ENCODE assay signal across 8 cellular contexts in genomic region chr16:1543085-1543896, GRCh38. TPM values are rescaled to one million over a fixed set of nuclear protein-coding genes. Genes with fewer than 3 reads are reported as not detected.
DNase-seq lines count a peak whose midpoint lies in the region; ATAC-seq and TF ChIP-seq lines count a peak whose summit lies in the region.

No MANE protein-coding gene starts in this region.

- H3K79me1 ChIP-seq in H9 (ENCODE audit: insufficient read depth, low read depth, low read length, poor library complexity, severe bottlenecking): no peaks in the 10 kb centered on the region

- peaks cover 2 to 3% of the 10 kb centered on the region in 2 experiments; a peak in 2 of 4 replicates for H3K4me1 Mint-ChIP-seq in H9
- H3K4me1 Mint-ChIP-seq in T-helper 2 cell treated with Interferon-gamma antibody and Interleukin-4, amounts not matched to agents 5 μg/mL and 100 μg/mL, for 36 hours (ENCODE audit: low read depth): peaks cover 33% of the 10 kb centered on the region

- H3K18ac ChIP-seq in H9 (ENCODE audit: insufficient read length, low read depth, low read length): no peak overlapping the region

- H3K9ac ChIP-seq in H9 (ENCODE audit: extremely low read depth, insufficient read length, low read length): no peak overlapping the region

- H3K4me2 ChIP-seq in H9 (ENCODE audit: insufficient read depth, insufficient read length, low read length): no peak overlapping the region

- H4K91ac ChIP-seq in H9 (ENCODE audit: insufficient read length, low read depth, low read length): no peak overlapping the region

- no peak for DNase-seq in AG04450 (ENCODE audit: low read depth, low spot score)
- peak; percentile 51 for DNase-seq in H9
- peak; percentile 76 for DNase-seq in T-helper 2 cell treated with Interferon-gamma antibody and Interleukin-4, amounts not matched to agents 5 μg/mL and 100 μg/mL, for 36 hours (ENCODE audit: low spot score)
- peak; percentile 91 to 93 for DNase-seq in cardiac fibroblast (ENCODE audit: low read depth in 2 of 2)
- peak; percentile 39 to 54 for DNase-seq in left colon
- DNase-seq in stimulated activated CD8-positive, alpha-beta memory T cell treated with anti-CD3 and anti-CD28 coated beads, Interleukin-12 subunit alpha, Interleukin-12 subunit beta, amount 100 ng/mL, for 4 hours (ENCODE audit: low read depth): peak; percentile 42
- no peak for DNase-seq in effector CD8-positive, alpha-beta T cell (lab: John Stamatoyannopoulos, UW)

- H3K4me3 ChIP-seq in AG04450 (ENCODE audit: low read depth, low read length): no peak overlapping the region
- H3K4me3 ChIP-seq in cardiac fibroblast (replicated peaks in 1 of 2; ENCODE audit: low read depth in 2 of 2, low read length in 2 of 2): no peak overlapping the region

- H3K14ac ChIP-seq in H9 (ENCODE audit: insufficient read depth, low read length): no peak overlapping the region

- H4K5ac ChIP-seq in H9 (ENCODE audit: insufficient read length, low read depth, low read length): no peak overlapping the region

- ATAC-seq in left colon (peak; percentile 38), GM18511 (IDR thresholded peaks at IDR 0.05; ENCODE audit: unreplicated experiment) (no peak)

- no peak overlapping the region for H3T11ph ChIP-seq in H9 (ENCODE audit: low read length)

- POLR2A ChIA-PET in AG04450 (lab: Yijun Ruan, JAX): no interaction called here

- WGBS in H9 (ENCODE audit: extremely low coverage, insufficient read length, low lambda C conversion rate): no CpG with 5 or more reads among the region's 30 CpGs

- no peak overlapping the region for H4K8ac ChIP-seq in H9 (replicated peaks; ENCODE audit: insufficient read length, low read depth, low read length)

- no peak overlapping the region for H2BK5ac ChIP-seq in H9 (ENCODE audit: insufficient read length, low read length)

- H3K27ac ChIP-seq in AG04450 (ENCODE audit: low read depth, low read length): peak overlapping the region; percentile 39
- H3K27ac ChIP-seq in H9 (ENCODE audit: insufficient read length, low read depth, low read length): no peak overlapping the region

- H3K23me2 ChIP-seq in H9 (ENCODE audit: insufficient read length, low read depth, low read length, poor library complexity, severe bottlenecking): no peaks in the 10 kb centered on the region

- no peaks in the 10 kb centered on the region; a peak in 1 of 7 replicates for H3K36me3 Mint-ChIP-seq in H9 (ENCODE audit: insufficient read depth in 1 of 3, low read depth in 3 of 3)
- peaks cover 42% of the 10 kb centered on the region for H3K36me3 Mint-ChIP-seq in T-helper 2 cell treated with Interferon-gamma antibody and Interleukin-4, amounts not matched to agents 5 μg/mL and 100 μg/mL, for 36 hours (ENCODE audit: low read depth)

- no peak overlapping the region for H2BK20ac ChIP-seq in H9 (ENCODE audit: low read depth, low read length, poor library complexity, severe bottlenecking)

- no peaks in the 10 kb centered on the region for H3K79me2 ChIP-seq in H9 (ENCODE audit: insufficient read depth, low read length)

- no peaks in the 10 kb centered on the region for H3K27me3 Mint-ChIP-seq in H9 (ENCODE audit: low read depth)
- no peaks in the 10 kb centered on the region for H3K27me3 Mint-ChIP-seq in T-helper 2 cell treated with Interferon-gamma antibody and Interleukin-4, amounts not matched to agents 5 μg/mL and 100 μg/mL, for 36 hours (ENCODE audit: low read depth)

- H2BK120ac ChIP-seq in H9 (ENCODE audit: low read depth, low read length, poor library complexity, severe bottlenecking): no peak overlapping the region

- H3K9me3 ChIP-seq in AG04450 (ENCODE audit: control insufficient read depth, insufficient read depth, low read length) (no peaks in the 10 kb centered on the region; the same call in 1 of the 2 replicates), H9 (ENCODE audit: control insufficient read depth, low read depth, low read length) (no peaks in the 10 kb centered on the region)

- no peak overlapping the region for H2AK5ac ChIP-seq in H9 (ENCODE audit: insufficient read length, low read length)

- CTCF ChIA-PET in AG04450 (lab: Charles Lee): no interaction called here

- H3K27ac Mint-ChIP-seq in H9: peak overlapping the region in 1 of 3 experiments; percentile 75; a peak in 2 of 7 replicates
- H3K27ac Mint-ChIP-seq in T-helper 2 cell treated with Interferon-gamma antibody and Interleukin-4, amounts not matched to agents 5 μg/mL and 100 μg/mL, for 36 hours: peak overlapping the region; percentile 93

- H2BK12ac ChIP-seq in H9 (ENCODE audit: insufficient read length, low read depth, low read length): no peak overlapping the region

- H2BK15ac ChIP-seq in H9 (ENCODE audit: low read depth, low read length): no peak overlapping the region

- no peaks in the 10 kb centered on the region for H3K9me3 Mint-ChIP-seq in H9
- H3K9me3 Mint-ChIP-seq in T-helper 2 cell treated with Interferon-gamma antibody and Interleukin-4, amounts not matched to agents 5 μg/mL and 100 μg/mL, for 36 hours: no peaks in the 10 kb centered on the region

- H3K4me3 Mint-ChIP-seq in H9: no peak overlapping the region
- peak overlapping the region; percentile 84 for H3K4me3 Mint-ChIP-seq in T-helper 2 cell treated with Interferon-gamma antibody and Interleukin-4, amounts not matched to agents 5 μg/mL and 100 μg/mL, for 36 hours

- TF ChIP-seq CTCF in AG04450 (IDR thresholded peaks at IDR 0.05; ENCODE audit: low read depth, low read length) (no peak), H9 (conservative IDR thresholded peaks at IDR 0.05) (0 out of 3 replicates have a peak, but pooled peaks have one; percentile 27), cardiac fibroblast (IDR thresholded peaks at IDR 0.05; ENCODE audit: low read depth, low read length) (no peak)

- H3K56ac ChIP-seq in H9 (ENCODE audit: insufficient read length, low read depth, low read length): no peak overlapping the region

- H3K4ac ChIP-seq in H9 (ENCODE audit: low read depth, low read length): no peak overlapping the region

- H3K27me3 ChIP-seq in AG04450 (ENCODE audit: control insufficient read depth, insufficient read depth, low read length): no peaks in the 10 kb centered on the region
- no peaks in the 10 kb centered on the region for H3K27me3 ChIP-seq in H9 (ENCODE audit: insufficient read depth, low read length)

- no peak overlapping the region for H2AFZ ChIP-seq in H9 (ENCODE audit: low read length)

- H3K23ac ChIP-seq in H9 (ENCODE audit: insufficient read length, low read depth, low read length): no peak overlapping the region

- no peaks in the 10 kb centered on the region for H3K4me1 ChIP-seq in H9 (ENCODE audit: insufficient read depth, low read length)

- no peaks in the 10 kb centered on the region for H4K20me1 ChIP-seq in H9 (ENCODE audit: control insufficient read depth, insufficient read depth, insufficient read length)

- intact Hi-C loops in left colon (cut with DNase I, micrococcal nuclease): no loop called here

RNA-seq across cellular contexts. Expression of gene TMEM204, which starts 9.8 kb away (rescaled TPM):
- polyA plus RNA-seq in AG04450 (2011; rRNA removed): 6.2 and 8.4 TPM in 2 replicates
- polyA minus RNA-seq in AG04450 (2011; rRNA and poly(A)+ RNA removed): 5.5 and 8.4 TPM in 2 replicates
- total RNA-seq in H9 (2021) (not detected in 2 replicates), left colon (1 to 10 TPM; 2.6 to 4.9 TPM)

RNA-seq across cellular contexts. Expression of gene TELO2, which starts 50.1 kb away (rescaled TPM):
- 6.2 and 7.4 TPM in 2 replicates for polyA plus RNA-seq in AG04450 (2011; rRNA removed)
- polyA minus RNA-seq in AG04450 (2011; rRNA and poly(A)+ RNA removed): 2.6 and 3.5 TPM in 2 replicates
- 93.4 and 98.9 TPM in 2 replicates for total RNA-seq in H9 (2021)
- total RNA-seq in left colon: 10 to 100 TPM; 26.6 to 36.3 TPM

RNA-seq across cellular contexts. Expression of gene PTX4, which starts 54.5 kb away (rescaled TPM):
- not detected in 2 replicates for polyA plus RNA-seq in AG04450 (2011; rRNA removed)
- polyA minus RNA-seq in AG04450 (2011; rRNA and poly(A)+ RNA removed): not detected in 2 replicates
- total RNA-seq in H9 (2021) (0.20 TPM in 1 of 2 replicates, not detected in the other), left colon (not detected)

Comparison
In these comparisons a context has a peak if more than half of its experiments do, and no peak if none do; other contexts are left out.
1. DNase-seq: peak in H9 (single experiment), T-helper 2 cell treated with Interferon-gamma antibody and Interleukin-4, amounts not matched to agents 5 μg/mL and 100 μg/mL, for 36 hours (single experiment), cardiac fibroblast (2 of 2), left colon (2 of 2) and stimulated activated CD8-positive, alpha-beta memory T cell treated with anti-CD3 and anti-CD28 coated beads, Interleukin-12 subunit alpha, Interleukin-12 subunit beta, amount 100 ng/mL, for 4 hours (single experiment); none in AG04450 (single experiment) and effector CD8-positive, alpha-beta T cell (single experiment).